ENCODE assay signal across 1 cellular context in the genomic region with DNA sequence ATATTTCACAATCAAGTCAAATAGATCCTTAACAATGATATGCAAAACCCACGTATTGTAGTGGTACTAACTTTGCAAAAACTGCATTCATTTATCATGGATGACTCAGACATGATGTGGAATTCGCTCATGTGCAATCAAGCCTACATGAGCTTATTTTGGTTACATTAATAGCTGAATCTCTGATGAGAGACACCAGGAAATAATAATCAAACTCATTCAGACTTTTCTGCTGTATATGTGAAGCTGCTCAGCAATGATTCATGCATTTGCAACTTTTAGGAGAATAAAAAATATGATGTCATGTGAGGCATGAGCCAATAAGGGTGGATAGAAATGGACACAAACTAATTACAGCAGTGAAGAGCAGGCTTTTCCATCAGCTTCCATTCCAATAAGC.
TF ChIP-seq lines count a peak whose summit lies in the region.

No MANE protein-coding gene starts in this region.

TF ChIP-seq in WTC11, 78 proteins besides CTCF, POLR2A, EP300 and RAD21 (continued from another document):
- TF ChIP-seq ZNF512 (CRISPR knock-in tag; IDR thresholded peaks at IDR 0.05; ENCODE audit: borderline replicate concordance): no peak
- no peak for TF ChIP-seq GRHL2 (CRISPR knock-in tag; IDR thresholded peaks at IDR 0.05; ENCODE audit: insufficient replicate concordance, severe bottlenecking)
- TF ChIP-seq, protein P1, sequence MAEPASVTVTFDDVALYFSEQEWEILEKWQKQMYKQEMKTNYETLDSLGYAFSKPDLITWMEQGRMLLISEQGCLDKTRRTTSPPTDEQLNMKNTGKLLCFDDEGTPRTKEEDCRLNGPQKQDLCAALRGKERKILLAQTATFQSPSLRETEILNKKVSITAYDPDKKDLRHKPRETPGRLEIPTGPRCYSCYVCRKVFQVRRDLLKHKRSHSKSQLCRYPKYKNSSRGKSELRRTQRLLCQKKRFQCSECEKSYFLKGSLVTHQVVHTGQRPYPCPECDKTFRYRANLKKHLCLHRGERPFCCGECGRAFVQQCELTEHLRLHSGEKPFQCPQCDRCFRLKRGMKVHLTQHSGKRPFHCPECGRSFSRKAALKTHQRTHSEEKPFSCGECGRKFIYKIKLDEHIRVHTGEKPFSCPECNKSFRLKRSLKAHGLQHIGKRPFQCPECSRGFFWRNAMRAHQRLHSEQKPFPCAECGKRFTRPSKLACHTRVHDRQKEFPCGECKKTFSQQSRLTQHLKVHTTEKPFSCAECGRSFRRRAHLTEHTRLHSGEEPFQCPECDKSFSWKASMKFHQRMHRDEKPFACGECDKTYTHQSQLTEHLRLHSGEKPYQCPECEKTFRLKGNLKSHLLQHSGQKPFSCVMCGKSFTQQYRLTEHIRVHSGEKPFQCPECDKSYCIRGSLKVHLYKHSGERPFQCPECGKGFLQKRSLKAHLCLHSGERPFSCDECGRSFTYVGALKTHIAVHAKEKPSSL (CRISPR knock-in tag; conservative IDR thresholded peaks at IDR 0.05): no peak
TF ChIP-seq in WTC11: peak in this region for 0.
